14 cellular contexts compared by ENCODE assay signal in the genomic region with DNA sequence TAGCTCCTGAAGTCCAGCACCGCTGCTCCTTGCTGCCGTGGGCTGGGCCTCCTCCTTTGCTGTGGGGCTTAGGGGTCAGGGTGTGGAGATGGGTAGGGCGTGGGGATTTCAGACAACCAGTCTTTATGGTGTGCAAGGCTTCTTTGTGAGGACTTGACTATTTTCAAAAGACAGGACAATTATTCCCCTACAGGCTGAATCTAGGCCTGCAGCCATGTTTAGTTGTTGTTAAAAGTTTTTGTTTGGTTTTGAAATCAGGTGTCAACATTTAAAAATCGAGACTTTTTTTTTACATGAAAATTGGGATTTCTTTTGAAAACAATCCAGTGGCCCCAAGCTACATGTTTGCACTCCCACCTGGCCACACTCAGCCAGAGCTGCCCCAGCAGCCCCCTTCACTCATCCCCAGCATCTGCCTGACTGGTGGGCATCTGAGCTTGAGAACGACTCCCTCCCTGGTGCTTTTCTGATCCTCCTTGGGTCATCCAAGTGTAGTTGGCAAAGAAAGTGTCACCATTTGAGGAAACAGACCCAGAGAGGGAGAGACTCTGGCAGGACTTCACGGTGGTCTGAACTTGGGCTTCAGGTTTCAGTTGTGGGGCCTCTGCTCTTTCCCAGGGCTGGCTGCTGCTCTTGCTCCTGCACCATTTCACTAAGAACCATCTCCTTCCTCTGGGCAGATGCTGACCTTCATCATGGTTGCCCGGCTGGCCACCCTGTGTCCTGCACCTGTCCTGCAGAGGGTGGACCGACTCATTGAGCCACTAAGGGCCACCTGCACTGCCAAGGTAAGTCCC. TPM values are rescaled to one million over a fixed set of nuclear protein-coding genes. Genes with fewer than 3 reads are reported as not detected.
DNase-seq lines count a peak whose midpoint lies in the region; ATAC-seq and TF ChIP-seq lines count a peak whose summit lies in the region.
"Had no signal": no experiment of that assay in that cellular context is flagged by ENCODE, and none has a peak within 500 bp of the region (broad histone marks: within the 10 kb centered on the region; RNA-seq: fewer than 3 reads in every experiment).

No MANE protein-coding gene starts in this region.

- no peaks in the 10 kb centered on the region for H3K9me3 ChIP-seq in mesodermal cell (ENCODE audit: control insufficient read depth, low read length)

- H3K27me3 Mint-ChIP-seq in activated naive CD8-positive, alpha-beta T cell treated with anti-CD3 and anti-CD28 coated beads, Interleukin-2, amount 10 ng/mL, durations not matched to agents 7 days and 5 days = no peaks in the 10 kb centered on the region

- no peak overlapping the region for H3K4me3 ChIP-seq in mesodermal cell (ENCODE audit: extremely low read depth, insufficient read depth, low read length, poor library complexity, severe bottlenecking)

- H3K36me3 Mint-ChIP-seq in activated naive CD8-positive, alpha-beta T cell treated with anti-CD3 and anti-CD28 coated beads, Interleukin-2, amount 10 ng/mL, durations not matched to agents 7 days and 5 days = peaks cover 13% of the 10 kb centered on the region

- H3K36me3 ChIP-seq in mesodermal cell (ENCODE audit: control insufficient read depth, insufficient read depth, low read length) = peaks cover 56% of the 10 kb centered on the region

- peaks cover 10% of the 10 kb centered on the region for H3K4me1 ChIP-seq in mesodermal cell (ENCODE audit: control insufficient read depth, insufficient read depth, low read length, poor library complexity, severe bottlenecking)

- H3K9me3 Mint-ChIP-seq in activated naive CD8-positive, alpha-beta T cell treated with anti-CD3 and anti-CD28 coated beads, Interleukin-2, amount 10 ng/mL, durations not matched to agents 7 days and 5 days = no peaks in the 10 kb centered on the region

- ATAC-seq in activated naive CD8-positive, alpha-beta T cell treated with anti-CD3 and anti-CD28 coated beads, Interleukin-2, amount 10 ng/mL, durations not matched to agents 7 days and 5 days (ENCODE audit: low read depth) = no peak
- no peak for ATAC-seq in HG02973 (IDR thresholded peaks at IDR 0.05; ENCODE audit: unreplicated experiment)

- H3K4me1 Mint-ChIP-seq in activated naive CD8-positive, alpha-beta T cell treated with anti-CD3 and anti-CD28 coated beads, Interleukin-2, amount 10 ng/mL, durations not matched to agents 7 days and 5 days = peaks cover 7% of the 10 kb centered on the region

- WGBS in mesodermal cell (ENCODE audit: insufficient coverage in 2 of 2), 2 experiments = 94 to 99% methylated on average over 6 to 7 of the region's 8 CpGs

- DNase-seq in AG20443 (ENCODE audit: low spot score) (peak; percentile 13), amygdala (lab: John Stamatoyannopoulos, UW) (no peak), DMS153 treated with DMSO at 0.1 percent for 48 hours (lab: John Stamatoyannopoulos, UW; ENCODE audit: unreplicated experiment) (no peak)
- DNase-seq in activated naive CD8-positive, alpha-beta T cell treated with anti-CD3 and anti-CD28 coated beads, Interleukin-2, amount 10 ng/mL, durations not matched to agents 7 days and 5 days = no peak
- DNase-seq in effector CD4-positive, alpha-beta T cell = no peak
- DNase-seq: activated effector memory CD4-positive, alpha-beta T cell treated with anti-CD3 and anti-CD28 coated beads, Interleukin-2, amount 50 U/mL, for 16 hours; effector memory CD4-positive, alpha-beta T cell; NCI-H1105 treated with DMSO at 0.1 percent for 48 hours; occipital lobe; OCI-M1 had no signal

- peak overlapping the region; percentile 49 for H3K27ac ChIP-seq in mesodermal cell (ENCODE audit: low read depth, low read length, severe bottlenecking)
- H3K27ac ChIP-seq: WERI-Rb-1 had no signal

- peak overlapping the region; percentile 25 for H3K27ac Mint-ChIP-seq in activated naive CD8-positive, alpha-beta T cell treated with anti-CD3 and anti-CD28 coated beads, Interleukin-2, amount 10 ng/mL, durations not matched to agents 7 days and 5 days

- POLR2A ChIA-PET in activated naive CD8-positive, alpha-beta T cell treated with anti-CD3 and anti-CD28 coated beads, Interleukin-2, amount 10 ng/mL, durations not matched to agents 7 days and 5 days (lab: Charles Lee) = interaction anchor here (2.3 kb wide), 1 partner anchor 10 kb away, joined by 13 read pairs; the partner anchor contains the start of gene RPL32

- peak; percentile 31 for TF ChIP-seq CTCF in GM12873 (IDR thresholded peaks at IDR 0.05; ENCODE audit: insufficient read depth, low read depth, low read length, missing control alignments)

- no peak overlapping the region for H3K4me3 Mint-ChIP-seq in activated naive CD8-positive, alpha-beta T cell treated with anti-CD3 and anti-CD28 coated beads, Interleukin-2, amount 10 ng/mL, durations not matched to agents 7 days and 5 days

RNA-seq across cellular contexts. Expression of gene RPL32, which starts 10.4 kb away (rescaled TPM):
- 1,000 to 10,000 TPM; 2,162 to 2,195 TPM for total RNA-seq in activated naive CD8-positive, alpha-beta T cell treated with anti-CD3 and anti-CD28 coated beads, Interleukin-2, amount 10 ng/mL, durations not matched to agents 7 days and 5 days
- polyA plus RNA-seq in mesodermal cell (2013, experiment 1 of 2) = 2,921 TPM
- 2,609 TPM for polyA plus RNA-seq in mesodermal cell (2013, experiment 2 of 2)

RNA-seq across cellular contexts. Expression of gene CAND2, which starts 34.5 kb away (rescaled TPM):
- total RNA-seq in activated naive CD8-positive, alpha-beta T cell treated with anti-CD3 and anti-CD28 coated beads, Interleukin-2, amount 10 ng/mL, durations not matched to agents 7 days and 5 days = under 1 TPM; 0.79 to 0.97 TPM
- polyA plus RNA-seq in mesodermal cell (2013, experiment 1 of 2) = 6.3 TPM
- polyA plus RNA-seq in mesodermal cell (2013, experiment 2 of 2) = 5.1 TPM
